12 cellular contexts compared by ENCODE assay signal in the genomic region with DNA sequence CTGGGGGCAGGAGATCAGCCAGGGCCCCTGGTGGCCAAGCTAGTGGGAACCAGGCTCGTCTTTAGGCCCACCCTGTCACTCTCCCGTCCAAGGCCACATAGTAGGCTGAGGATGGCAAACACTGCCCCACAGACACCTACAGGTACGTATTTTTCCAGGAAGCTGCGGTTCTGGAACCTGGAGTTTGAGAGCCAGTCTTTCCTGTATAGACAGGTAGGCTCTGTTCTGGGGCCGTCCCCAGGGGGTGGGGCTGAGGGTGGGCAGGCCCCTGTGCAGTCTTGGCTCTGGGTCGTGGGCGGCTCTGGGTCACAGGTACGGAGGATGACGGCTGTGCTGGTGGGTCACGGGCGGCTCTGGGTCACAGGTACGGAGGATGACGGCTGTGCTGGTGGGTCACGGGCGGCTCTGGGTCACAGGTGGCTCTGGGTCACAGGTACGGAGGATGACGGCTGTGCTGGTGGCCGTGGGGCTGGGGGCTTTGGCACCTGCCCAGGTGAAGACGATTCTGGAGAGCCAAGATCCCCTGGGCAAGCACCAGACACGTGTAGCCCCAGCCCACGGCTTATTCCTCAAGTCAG. TPM values are rescaled to one million over a fixed set of nuclear protein-coding genes. Genes with fewer than 3 reads are reported as not detected.
DNase-seq lines count a peak whose midpoint lies in the region; TF ChIP-seq lines count a peak whose summit lies in the region.
"Had no signal": no experiment of that assay in that cellular context is flagged by ENCODE, and none has a peak within 500 bp of the region (broad histone marks: within the 10 kb centered on the region; RNA-seq: fewer than 3 reads in every experiment).

No MANE protein-coding gene starts in this region.

- H3K9me3 ChIP-seq in smooth muscle cell (replicated peaks; ENCODE audit: low read depth): no peaks in the 10 kb centered on the region
- H3K9me3 ChIP-seq: right atrium auricular region, testis had no signal

- H3K4me3 ChIP-seq in smooth muscle cell: no peak overlapping the region
- H3K4me3 ChIP-seq: right atrium auricular region, testis had no signal

- H2AFZ ChIP-seq in smooth muscle cell (ENCODE audit: low read depth): no peak overlapping the region

- H3K36me3 ChIP-seq in smooth muscle cell (ENCODE audit: low read depth): no peaks in the 10 kb centered on the region

- CTCF ChIA-PET in RWPE1 (lab: Yijun Ruan, JAX): no interaction called here

- no peak overlapping the region for H3K4me2 ChIP-seq in smooth muscle cell

- H3F3A ChIP-seq in smooth muscle cell (ENCODE audit: low read depth): peaks cover 4% of the 10 kb centered on the region

- H4K20me1 ChIP-seq in smooth muscle cell (ENCODE audit: low read depth): peaks cover 72% of the 10 kb centered on the region

- peaks cover 17% of the 10 kb centered on the region for H3K4me1 Mint-ChIP-seq in chondrocyte (ENCODE audit: low read depth)

- no peak overlapping the region for H3K9ac ChIP-seq in smooth muscle cell (ENCODE audit: low read depth)

- no peak overlapping the region for H3K27ac Mint-ChIP-seq in chondrocyte (ENCODE audit: unreplicated experiment)

- H3K27me3 Mint-ChIP-seq in chondrocyte (ENCODE audit: low read depth): no peaks in the 10 kb centered on the region

- peaks cover 25% of the 10 kb centered on the region for H3K4me1 ChIP-seq in smooth muscle cell (ENCODE audit: low read depth)

- no peaks in the 10 kb centered on the region for H3K9me3 Mint-ChIP-seq in chondrocyte (ENCODE audit: low read depth)

- H3K27ac ChIP-seq in RWPE1 (peak overlapping the region; percentile 100), smooth muscle cell (ENCODE audit: low read depth) (peak overlapping the region; percentile 63)
- H3K27ac ChIP-seq: testis had no signal

- WGBS in smooth muscle cell (ENCODE audit: low lambda C conversion rate): 87% methylated on average over 20 of the region's 21 CpGs

- POLR2A ChIA-PET in RWPE1 (lab: Yijun Ruan, JAX; ENCODE audit: low non-redundant PET): interaction anchor here (0.9 kb wide), 1 partner anchor 34 kb away, joined by 6 read pairs; no protein-coding TSS in a partner anchor

- peaks cover 10% of the 10 kb centered on the region for H3K36me3 Mint-ChIP-seq in chondrocyte (ENCODE audit: low read depth)

- H3K79me2 ChIP-seq in smooth muscle cell (ENCODE audit: low read depth): peaks cover 26% of the 10 kb centered on the region

- peak overlapping the region; percentile 12 for H3K4me3 Mint-ChIP-seq in chondrocyte (ENCODE audit: unreplicated experiment)

- no peak for TF ChIP-seq CTCF in RWPE1 (conservative IDR thresholded peaks at IDR 0.05; ENCODE audit: low read depth)
- no peak for TF ChIP-seq CTCF in chondrocyte (IDR thresholded peaks at IDR 0.05)
- TF ChIP-seq CTCF in smooth muscle cell (IDR thresholded peaks at IDR 0.05; ENCODE audit: borderline replicate concordance, insufficient read depth, poor library complexity, severe bottlenecking): no peak

- H3K27me3 ChIP-seq in smooth muscle cell (ENCODE audit: low read depth): no peaks in the 10 kb centered on the region
- H3K27me3 ChIP-seq: right atrium auricular region, testis had no signal

- DNase-seq in DMS53 (lab: John Stamatoyannopoulos, UW) (peak; percentile 36), DMS53 treated with DMSO at 0.1 percent for 48 hours (lab: John Stamatoyannopoulos, UW; ENCODE audit: unreplicated experiment) (no peak), RWPE1 (ENCODE audit: low spot score) (no peak), chondrocyte (ENCODE audit: low spot score) (no peak), smooth muscle cell (lab: John Stamatoyannopoulos, UW; ENCODE audit: unreplicated experiment) (no peak), NCI-H1092 (lab: John Stamatoyannopoulos, UW) (no peak), SKM-1 (lab: John Stamatoyannopoulos, UW; ENCODE audit: unreplicated experiment) (no peak), NCI-H2107 (lab: John Stamatoyannopoulos, UW) (no peak)
- DNase-seq: 8988T; activated effector memory CD4-positive, alpha-beta T cell treated with Interleukin-2 at 50 U/mL for 16 hours; testis had no signal

RNA-seq across cellular contexts. Expression of gene PUSL1, which starts 2.2 kb away (rescaled TPM):
- 21.6 to 22.3 TPM (median 22.1 TPM) in 3 replicates for total RNA-seq in chondrocyte
- total RNA-seq in smooth muscle cell: 16.7 and 23.6 TPM in 2 replicates
- 31.4 and 34.1 TPM in 2 replicates for polyA plus RNA-seq in smooth muscle cell

RNA-seq across cellular contexts. Expression of gene ACAP3, which starts 2.8 kb away (rescaled TPM):
- 51.9 to 77.5 TPM (median 57.5 TPM) in 3 replicates for total RNA-seq in chondrocyte
- 29.9 and 33.7 TPM in 2 replicates for total RNA-seq in smooth muscle cell
- 63.9 and 72.6 TPM in 2 replicates for polyA plus RNA-seq in smooth muscle cell

RNA-seq across cellular contexts. Expression of gene INTS11, which starts 13.9 kb away (rescaled TPM):
- total RNA-seq in chondrocyte (67.3 to 87.0 TPM (median 73.8 TPM) in 3 replicates), smooth muscle cell (48.5 and 49.3 TPM in 2 replicates)
- polyA plus RNA-seq in smooth muscle cell: 63.1 and 82.1 TPM in 2 replicates

RNA-seq across cellular contexts. Expression of gene CPTP, which starts 14.0 kb away (rescaled TPM):
- total RNA-seq in chondrocyte: 19.4 to 23.3 TPM (median 23.1 TPM) in 3 replicates
- total RNA-seq in smooth muscle cell: 13.8 and 16.2 TPM in 2 replicates
- polyA plus RNA-seq in smooth muscle cell: 32.5 and 34.3 TPM in 2 replicates

RNA-seq across cellular contexts. Expression of gene TAS1R3, which starts 20.5 kb away (rescaled TPM):
- 0.28 to 0.68 TPM (median 0.37 TPM) in 3 replicates for total RNA-seq in chondrocyte
- 0.18 and 0.36 TPM in 2 replicates for total RNA-seq in smooth muscle cell
- 0.39 and 0.79 TPM in 2 replicates for polyA plus RNA-seq in smooth muscle cell
